Comparison of ENCODE assay signal across 18 cellular contexts in genomic region chr2:241307055-241307454, GRCh38.
"Had no signal": no experiment of that assay in that cellular context is flagged by ENCODE, and none has a peak within 500 bp of the region (broad histone marks: within the 10 kb centered on the region; RNA-seq: fewer than 3 reads in every experiment).

No MANE protein-coding gene starts in this region.

- H3K27ac ChIP-seq: prostate gland, right atrium auricular region, sigmoid colon, stomach, thyroid gland had no signal

- H3K27me3 ChIP-seq: right atrium auricular region, sigmoid colon, stomach, thyroid gland had no signal

- H3K4me3 Mint-ChIP-seq: naive thymus-derived CD8-positive, alpha-beta T cell; nephron progenitor cell; type B pancreatic cell had no signal

- H3K27ac Mint-ChIP-seq: nephron progenitor cell, type B pancreatic cell had no signal

- H3K36me3 Mint-ChIP-seq: immature natural killer cell had no signal

- ATAC-seq: naive thymus-derived CD8-positive, alpha-beta T cell; stimulated activated effector memory CD8-positive, alpha-beta T cell treated with anti-CD3 and anti-CD28 coated beads, Interleukin-12 subunit alpha, Interleukin-12 subunit beta, amount 100 ng/mL, for 72 hours had no signal

- H3K27me3 Mint-ChIP-seq: naive thymus-derived CD8-positive, alpha-beta T cell; type B pancreatic cell had no signal

- H3K4me1 ChIP-seq: prostate gland had no signal

- H3K9me3 Mint-ChIP-seq: immature natural killer cell; naive thymus-derived CD8-positive, alpha-beta T cell; nephron progenitor cell; stimulated activated effector memory CD8-positive, alpha-beta T cell treated with anti-CD3 and anti-CD28 coated beads, Interleukin-12 subunit alpha, Interleukin-12 subunit beta, amount 100 ng/mL, for 72 hours; type B pancreatic cell had no signal

- H3K36me3 ChIP-seq: prostate gland, right atrium auricular region, sigmoid colon, thyroid gland had no signal

- H3K4me3 ChIP-seq: prostate gland, right atrium auricular region, sigmoid colon, stomach, thyroid gland had no signal

- DNase-seq: cortex of kidney; hypothalamus; immature natural killer cell; mesendoderm; midbrain; naive thymus-derived CD8-positive, alpha-beta T cell; nephron progenitor cell; nucleus accumbens; sigmoid colon; stimulated activated CD4-positive, alpha-beta T cell treated with anti-CD3 and anti-CD28 coated beads, Interleukin-2, amount 100 ng/mL, for 24 hours; stimulated activated CD4-positive, alpha-beta T cell treated with anti-CD3 and anti-CD28 coated beads, Interleukin-4, amount 100 ng/mL, for 24 hours; stimulated activated naive CD4-positive, alpha-beta T cell treated with Interleukin-2 at 50 U/mL for 16 hours; stomach; thyroid gland had no signal

- H3K9me3 ChIP-seq: prostate gland, right atrium auricular region, sigmoid colon, stomach, thyroid gland had no signal
